In the genomic region with DNA sequence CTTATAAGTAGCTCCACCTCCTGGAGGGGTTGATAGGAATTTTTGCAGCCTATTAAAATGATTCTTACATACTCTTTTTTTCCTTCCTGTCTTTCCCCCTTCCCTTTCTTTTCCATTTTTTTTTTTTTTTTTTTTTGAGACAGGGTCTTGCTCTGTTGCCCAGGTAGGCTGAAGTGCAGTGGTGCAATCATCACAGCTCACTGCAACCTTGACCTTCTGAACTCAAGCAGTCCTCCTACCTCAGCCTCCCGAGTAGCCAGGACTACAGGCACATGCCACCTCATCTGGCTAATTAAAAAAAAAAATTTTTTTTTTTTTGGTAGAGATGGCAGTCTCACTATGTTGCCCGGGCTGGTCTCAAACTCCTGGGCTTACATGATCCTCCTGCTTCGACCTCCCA, we compare ENCODE assay signal across 28 cellular contexts. TPM values are rescaled to one million over a fixed set of nuclear protein-coding genes. Genes with fewer than 3 reads are reported as not detected.
DNase-seq lines count a peak whose midpoint lies in the region; ATAC-seq, FAIRE-seq and TF ChIP-seq lines count a peak whose summit lies in the region.
"Had no signal": no experiment of that assay in that cellular context is flagged by ENCODE, and none has a peak within 500 bp of the region (broad histone marks: within the 10 kb centered on the region; RNA-seq: fewer than 3 reads in every experiment).

No MANE protein-coding gene starts in this region.

- no peak for ATAC-seq in DND-41 (ENCODE audit: insufficient read depth, low read depth)
- no peak for ATAC-seq in IMR-90 (ENCODE audit: low read depth)
- ATAC-seq in K562 = no peak
- no peak for ATAC-seq in activated CD4-positive, alpha-beta T cell treated with anti-CD3 and anti-CD28 coated beads for 36 hours
- ATAC-seq in right cardiac atrium = no peak
- ATAC-seq: A549, Panc1, T-helper 17 cell had no signal

- H3K79me2 ChIP-seq in DND-41 (ENCODE audit: insufficient read depth, low read length) = no peaks in the 10 kb centered on the region
- H3K79me2 ChIP-seq in K562 (ENCODE audit: control insufficient read depth, insufficient read depth, low read length) = peaks cover 12% of the 10 kb centered on the region
- peaks cover 8% of the 10 kb centered on the region for H3K79me2 ChIP-seq in trophoblast cell (ENCODE audit: control insufficient read depth, insufficient read depth, low read length, poor library complexity)

- CTCF ChIA-PET in IMR-90 (lab: Yijun Ruan, JAX) (interaction anchor here (0.7 to 2.6 kb wide), 4 partner anchors 24 to 337 kb away, joined by 3 to 6 read pairs (median 3); partner anchors contain the start of gene TRIM14), K562 (lab: Yijun Ruan, JAX; ENCODE audit: low intra/inter-chr PET ratio) (no interaction called here)
- CTCF ChIA-PET in activated CD4-positive, alpha-beta T cell treated with anti-CD3 and anti-CD28 coated beads for 36 hours (lab: Charles Lee) = interaction anchor here (0.6 to 0.9 kb wide), 5 partner anchors 158 to 337 kb away, joined by 3 to 5 read pairs (median 3); no protein-coding TSS in a partner anchor

- H3K23ac ChIP-seq in IMR-90 (ENCODE audit: low read depth, low read length) (no peak overlapping the region), trophoblast cell (ENCODE audit: low read length) (no peak overlapping the region)

- no peaks in the 10 kb centered on the region for H3K27me3 Mint-ChIP-seq in activated CD4-positive, alpha-beta T cell treated with anti-CD3 and anti-CD28 coated beads for 36 hours
- H3K27me3 Mint-ChIP-seq: T-helper 17 cell had no signal

- no peaks in the 10 kb centered on the region for H3K36me3 Mint-ChIP-seq in activated CD4-positive, alpha-beta T cell treated with anti-CD3 and anti-CD28 coated beads for 36 hours (ENCODE audit: low read depth)
- H3K36me3 Mint-ChIP-seq: CD14-positive monocyte had no signal

- H2AFZ ChIP-seq in DND-41 (ENCODE audit: low read depth, low read length) (no peak overlapping the region), IMR-90 (replicated peaks; ENCODE audit: low read length, poor library complexity) (no peak overlapping the region), K562 (ENCODE audit: low read depth, low read length) (peak overlapping the region; percentile 90; the same call in 1 of the 2 replicates), trophoblast cell (ENCODE audit: insufficient read depth, low read length, poor library complexity) (no peak overlapping the region)

- no peak overlapping the region for H3K4me3 ChIP-seq in DND-41 (ENCODE audit: low read depth in 1 of 2, low read length in 2 of 2)
- H3K4me3 ChIP-seq in IMR-90 (ENCODE audit: insufficient read depth, low read depth, low read length) = no peak overlapping the region
- no peak overlapping the region for H3K4me3 ChIP-seq in K562
- no peak overlapping the region for H3K4me3 ChIP-seq in trophoblast cell (ENCODE audit: low read depth, low read length)
- H3K4me3 ChIP-seq in esophagus muscularis mucosa = no peak overlapping the region
- no peak overlapping the region for H3K4me3 ChIP-seq in right cardiac atrium (ENCODE audit: low read length)
- H3K4me3 ChIP-seq: A549, SK-N-MC had no signal

- H2BK20ac ChIP-seq in IMR-90 (ENCODE audit: low read depth, low read length) = no peak overlapping the region

- WGBS in IMR-90 (ENCODE audit: extremely low coverage in 2 of 2, insufficient read length in 1 of 2), 2 experiments = 80% methylated on average over 1 of the region's 3 CpGs; no CpG with 5 or more reads in 1 of the 2 experiments
- WGBS in K562 (ENCODE audit: insufficient coverage, low coverage, missing lambda C conversion rate) = 63% methylated on average over 3 of the region's 3 CpGs
- no CpG with 5 or more reads among the region's 3 CpGs for WGBS in trophoblast cell (ENCODE audit: extremely low coverage, insufficient coverage, insufficient read length)
- 90% methylated on average over 3 of the region's 3 CpGs for whole genome bisulfite sequencing in esophagus muscularis mucosa
- WGBS in right cardiac atrium = 85% methylated on average over 3 of the region's 3 CpGs

- no peak overlapping the region for H2BK15ac ChIP-seq in IMR-90 (ENCODE audit: low read depth, low read length)

- H4K20me1 ChIP-seq in DND-41 (ENCODE audit: insufficient read depth, low read length) = no peaks in the 10 kb centered on the region
- H4K20me1 ChIP-seq in IMR-90 (ENCODE audit: insufficient read depth, low read length) = no peaks in the 10 kb centered on the region
- H4K20me1 ChIP-seq in K562 (replicated peaks; ENCODE audit: control insufficient read depth, insufficient read depth, low read length) = no peaks in the 10 kb centered on the region

- no peak overlapping the region for H2BK120ac ChIP-seq in IMR-90 (ENCODE audit: low read depth, low read length)
- H2BK120ac ChIP-seq in trophoblast cell (ENCODE audit: insufficient read depth, low read length, poor library complexity) = no peak overlapping the region

- TF ChIP-seq RAD21 in IMR-90 (IDR thresholded peaks at IDR 0.05; ENCODE audit: low read length) (no peak), K562 (CRISPR knock-in tag; conservative IDR thresholded peaks at IDR 0.05 in 1 of 2, IDR thresholded peaks at IDR 0.05 in 1 of 2) (no peak)

- no peak overlapping the region for H3K4me3 Mint-ChIP-seq in activated CD4-positive, alpha-beta T cell treated with anti-CD3 and anti-CD28 coated beads for 36 hours
- H3K4me3 Mint-ChIP-seq: CD14-positive monocyte, T-helper 17 cell had no signal

- no peaks in the 10 kb centered on the region for H3K9me3 Mint-ChIP-seq in activated CD4-positive, alpha-beta T cell treated with anti-CD3 and anti-CD28 coated beads for 36 hours (ENCODE audit: low read depth)
- H3K9me3 Mint-ChIP-seq: CD14-positive monocyte; CD8-positive, alpha-beta memory T cell had no signal

- intact Hi-C loops in IMR-90 (cut with micrococcal nuclease) (loop anchor here (10.0 kb wide), 1 partner anchor 545 kb away; no protein-coding TSS in a partner anchor), K562 (cut with micrococcal nuclease) (loop anchor here (5.0 kb wide), 1 partner anchor 277 kb away; the partner anchor contains the start of gene ANP32B), esophagus muscularis mucosa (cut with DNase I) (loop anchor here (5.0 kb wide), 2 partner anchors 277 to 337 kb away; partner anchors contain the start of genes ANP32B and TRMO), right cardiac atrium (cut with DNase I) (loop anchor here (5.0 to 10.0 kb wide), 6 partner anchors 52 to 337 kb away; partner anchors contain the start of gene TRMO (in 3 of the 4))
- intact Hi-C loops in activated CD4-positive, alpha-beta T cell treated with anti-CD3 and anti-CD28 coated beads for 36 hours (cut with DNase I, micrococcal nuclease) = loop anchor here (5.0 to 10.0 kb wide), 8 partner anchors 67 to 993 kb away; partner anchors contain the start of genes XPA (in 2 of the 2), CORO2A (in 1 of the 2), TGFBR1 (in 1 of the 2) and TRIM14 (in 1 of the 2)

- POLR2A ChIA-PET in IMR-90 (lab: Charles Lee; ENCODE audit: unreplicated experiment) = no interaction called here
- POLR2A ChIA-PET in K562 (lab: Yijun Ruan, JAX) = interaction anchor here (0.6 kb wide), 1 partner anchor 66 kb away, joined by 3 read pairs; no protein-coding TSS in a partner anchor
- POLR2A ChIA-PET in activated CD4-positive, alpha-beta T cell treated with anti-CD3 and anti-CD28 coated beads for 36 hours (lab: Charles Lee) = no interaction called here

- no peak overlapping the region for H4K8ac ChIP-seq in IMR-90 (ENCODE audit: low read depth in 2 of 2, low read length in 2 of 2)
- H4K8ac ChIP-seq in trophoblast cell (ENCODE audit: low read depth, low read length) = no peak overlapping the region

- H4K91ac ChIP-seq in IMR-90 (ENCODE audit: insufficient read depth, low read depth, low read length) = no peak overlapping the region
- no peak overlapping the region for H4K91ac ChIP-seq in trophoblast cell (ENCODE audit: low read depth, low read length)

- H3K4me1 ChIP-seq in DND-41 (ENCODE audit: insufficient read depth, low read length) = peaks cover 15% of the 10 kb centered on the region
- peaks cover 6% of the 10 kb centered on the region for H3K4me1 ChIP-seq in IMR-90 (ENCODE audit: control insufficient read depth, insufficient read depth, low read length)
- peaks cover 8 to 21% of the 10 kb centered on the region in 2 experiments; a peak in 4 of 5 replicates for H3K4me1 ChIP-seq in K562 (replicated peaks in 1 of 2; ENCODE audit: control insufficient read depth in 2 of 2, insufficient read depth in 2 of 2, low read length in 2 of 2)
- H3K4me1 ChIP-seq in trophoblast cell (ENCODE audit: control insufficient read depth in 1 of 2, insufficient read depth in 2 of 2, low read length in 2 of 2) = peaks cover 2 to 4% of the 10 kb centered on the region in 2 experiments
- peaks cover 9 to 17% (median 13%) of the 10 kb centered on the region in 4 donors for H3K4me1 ChIP-seq in esophagus muscularis mucosa
- no peaks in the 10 kb centered on the region for H3K4me1 ChIP-seq in right cardiac atrium (ENCODE audit: control insufficient read depth, insufficient read depth, low read length)

- dilution Hi-C loops in IMR-90 (cut with HindIII; ENCODE audit: low sequenced_read_pairs, unreplicated experiment) = no loop called here

- no peak overlapping the region for H3K56ac ChIP-seq in IMR-90 (ENCODE audit: extremely low read depth, insufficient read depth, low read length)

- no peak overlapping the region for H3K18ac ChIP-seq in IMR-90 (ENCODE audit: low read depth, low read length)
- H3K18ac ChIP-seq in trophoblast cell (ENCODE audit: low read length) = no peak overlapping the region

- H3K4me2 ChIP-seq in DND-41 (ENCODE audit: insufficient read depth, low read length) (no peak overlapping the region), IMR-90 (ENCODE audit: low read depth, low read length) (no peak overlapping the region), K562 (ENCODE audit: insufficient read depth, low read length) (no peak overlapping the region), trophoblast cell (ENCODE audit: low read length) (no peak overlapping the region)
- H3K4me2 ChIP-seq: A549 had no signal

- no peak overlapping the region for H4K12ac ChIP-seq in trophoblast cell (ENCODE audit: low read depth, low read length)

- H3K4me1 Mint-ChIP-seq in activated CD4-positive, alpha-beta T cell treated with anti-CD3 and anti-CD28 coated beads for 36 hours = peaks cover 3% of the 10 kb centered on the region

- H3K27ac ChIP-seq in DND-41 (ENCODE audit: low read length) = no peak overlapping the region
- no peak overlapping the region for H3K27ac ChIP-seq in IMR-90 (ENCODE audit: insufficient read depth, low read length)
- H3K27ac ChIP-seq in K562 (ENCODE audit: extremely low read depth, low read depth, low read length) = no peak overlapping the region
- H3K27ac ChIP-seq in trophoblast cell (ENCODE audit: low read depth, low read length) = no peak overlapping the region
- H3K27ac ChIP-seq in esophagus muscularis mucosa (replicated peaks in 1 of 4) = no peak overlapping the region
- no peak overlapping the region for H3K27ac ChIP-seq in right cardiac atrium (ENCODE audit: low read length)
- H3K27ac ChIP-seq: A549, HL-60, RWPE1, SK-N-MC had no signal

- H4K5ac ChIP-seq in IMR-90 (ENCODE audit: low read depth, low read length) = no peak overlapping the region

- H3K9me3 ChIP-seq in DND-41 (ENCODE audit: insufficient read depth, low read length, severe bottlenecking) (no peaks in the 10 kb centered on the region), IMR-90 (ENCODE audit: control insufficient read depth, insufficient read depth, low read length) (no peaks in the 10 kb centered on the region), K562 (replicated peaks; ENCODE audit: control insufficient read depth, insufficient read depth, low read depth, low read length) (no peaks in the 10 kb centered on the region), trophoblast cell (ENCODE audit: insufficient read depth, low read depth, low read length) (no peaks in the 10 kb centered on the region), esophagus muscularis mucosa (no peaks in the 10 kb centered on the region), right cardiac atrium (ENCODE audit: control insufficient read depth, low read length) (no peaks in the 10 kb centered on the region)
- H3K9me3 ChIP-seq: A549 had no signal

- H3K4ac ChIP-seq in IMR-90 (ENCODE audit: low read depth, low read length) (no peak overlapping the region), trophoblast cell (ENCODE audit: low read depth, low read length) (no peak overlapping the region)

- TF ChIP-seq EP300 in K562 (IDR thresholded peaks at IDR 0.05; ENCODE audit: low read length) (no peak), esophagus muscularis mucosa (IDR thresholded peaks at IDR 0.05) (no peak)

- H2BK5ac ChIP-seq in IMR-90 (ENCODE audit: low read depth, low read length, poor library complexity, severe bottlenecking) (no peak overlapping the region), trophoblast cell (ENCODE audit: low read depth, low read length, poor library complexity) (no peak overlapping the region)

- in situ Hi-C loops in IMR-90 (cut with MboI; ENCODE audit: low sequenced_read_pairs) = loop anchor here (5.0 kb wide), 3 partner anchors 52 to 337 kb away; partner anchors contain the start of gene TRMO
- in situ Hi-C loops in K562 (cut with MboI) = loop anchor here (5.0 to 25.0 kb wide), 3 partner anchors 52 to 347 kb away; partner anchors contain the start of genes TRIM14 and TRMO

- H3K9me1 ChIP-seq in IMR-90 (ENCODE audit: insufficient read depth, low read length) (no peaks in the 10 kb centered on the region), K562 (ENCODE audit: control insufficient read depth, insufficient read depth, low read length) (no peaks in the 10 kb centered on the region)

- H3K9ac ChIP-seq in DND-41 (ENCODE audit: low read depth, low read length) (no peak overlapping the region), IMR-90 (ENCODE audit: low read depth, low read length) (no peak overlapping the region), K562 (ENCODE audit: insufficient read depth in 1 of 2, low read depth in 2 of 2, low read length in 2 of 2) (no peak overlapping the region), trophoblast cell (ENCODE audit: low read length) (no peak overlapping the region)

- FAIRE-seq in K562 (lab: Jason Lieb, UNC) = no peak
- FAIRE-seq: A549, GM12892, GM19239 had no signal

- 0 out of 2 replicates have a peak overlapping the region, but pooled peaks have one; percentile 32 for H2AK5ac ChIP-seq in IMR-90 (ENCODE audit: low read depth, low read length)
- no peak overlapping the region for H2AK5ac ChIP-seq in trophoblast cell (ENCODE audit: low read length)

- H3K36me3 ChIP-seq in DND-41 (ENCODE audit: insufficient read depth, low read length) = no peaks in the 10 kb centered on the region
- H3K36me3 ChIP-seq in IMR-90 (ENCODE audit: control insufficient read depth, insufficient read depth, low read length) = no peaks in the 10 kb centered on the region
- H3K36me3 ChIP-seq in K562 (ENCODE audit: control insufficient read depth, insufficient read depth, low read length) = no peaks in the 10 kb centered on the region
- no peaks in the 10 kb centered on the region for H3K36me3 ChIP-seq in trophoblast cell (ENCODE audit: control insufficient read depth in 1 of 2, insufficient read depth in 2 of 2, low read length in 2 of 2)
- no peaks in the 10 kb centered on the region for H3K36me3 ChIP-seq in esophagus muscularis mucosa

- no peak for TF ChIP-seq POLR2A in IMR-90 (IDR thresholded peaks at IDR 0.05; ENCODE audit: low read depth, low read length)
- no peak for TF ChIP-seq POLR2A in K562 (conservative IDR thresholded peaks at IDR 0.05)
- TF ChIP-seq POLR2A in esophagus muscularis mucosa (IDR thresholded peaks at IDR 0.05; ENCODE audit: low read depth) = no peak

- H2AK9ac ChIP-seq in IMR-90 (replicated peaks; ENCODE audit: low read depth, low read length, poor library complexity) = no peak overlapping the region

- peaks cover 6 to 14% of the 10 kb centered on the region in 2 experiments for H3K79me1 ChIP-seq in IMR-90 (ENCODE audit: low read depth in 1 of 2, low read length in 2 of 2)
- peaks cover 13% of the 10 kb centered on the region for H3K79me1 ChIP-seq in trophoblast cell (ENCODE audit: low read length)

- BruUV-seq in IMR-90 (replicated peaks; lab: Mats Ljungman, UMichigan) (no TSS peak), K562 (replicated peaks; lab: Mats Ljungman, UMichigan) (no TSS peak)

- no peak for DNase-seq in DND-41
- DNase-seq in IMR-90 = no peak
- DNase-seq in K562 (ENCODE audit: extremely low read depth in 1 of 4, low spot score in 3 of 4) = no peak
- DNase-seq in trophoblast cell = no peak
- DNase-seq in activated CD4-positive, alpha-beta T cell treated with anti-CD3 and anti-CD28 coated beads for 36 hours = no peak
- no peak for DNase-seq in esophagus muscularis mucosa (ENCODE audit: extremely low spot score)
- DNase-seq in right cardiac atrium = no peak
- DNase-seq: CD8-positive, alpha-beta memory T cell; DMS79 treated with DMSO at 0.1 percent for 48 hours; H7; MV-4-11; NCI-H1105; NCI-H1436 treated with DMSO at 0.1 percent for 48 hours; NCI-H187 treated with DMSO at 0.1 percent for 48 hours; NCI-H446; NCI-H524 treated with DMSO at 0.1 percent for 48 hours; NCI-H774; SIG-M5; SW 1271; T-helper 17 cell had no signal

- no peak overlapping the region for H3K27ac Mint-ChIP-seq in activated CD4-positive, alpha-beta T cell treated with anti-CD3 and anti-CD28 coated beads for 36 hours
- H3K27ac Mint-ChIP-seq: CD14-positive monocyte; CD8-positive, alpha-beta memory T cell; T-helper 17 cell had no signal

- H3K27me3 ChIP-seq in DND-41 (ENCODE audit: insufficient read depth, low read length, poor library complexity) (peaks cover 3% of the 10 kb centered on the region), IMR-90 (ENCODE audit: control insufficient read depth, insufficient read depth, low read length) (no peaks in the 10 kb centered on the region), K562 (ENCODE audit: control insufficient read depth in 2 of 2, insufficient read depth in 2 of 2, low read length in 2 of 2) (no peaks in the 10 kb centered on the region), trophoblast cell (ENCODE audit: insufficient read depth, low read length) (no peaks in the 10 kb centered on the region), esophagus muscularis mucosa (no peaks in the 10 kb centered on the region), right cardiac atrium (ENCODE audit: control insufficient read depth, insufficient read depth) (no peaks in the 10 kb centered on the region)

- no peak overlapping the region for H2BK12ac ChIP-seq in trophoblast cell (ENCODE audit: low read length)

- TF ChIP-seq CTCF in DND-41 (IDR thresholded peaks at IDR 0.05; ENCODE audit: borderline replicate concordance, extremely low read depth, low read length, poor library complexity, severe bottlenecking) (peak; percentile 11), IMR-90 (conservative IDR thresholded peaks at IDR 0.05; ENCODE audit: low read depth, low read length) (no peak), K562 (IDR thresholded peaks at IDR 0.05 in 2 of 3, conservative IDR thresholded peaks at IDR 0.05 in 1 of 3; ENCODE audit: insufficient read depth in 2 of 3, low read depth in 1 of 3, low read length in 3 of 3) (peak in 1 of 3 experiments; percentile 22; a peak in 2 of 6 replicates), esophagus muscularis mucosa (IDR thresholded peaks at IDR 0.05) (no peak)

- H3K14ac ChIP-seq in IMR-90 (replicated peaks; ENCODE audit: low read depth, low read length) (no peak overlapping the region), trophoblast cell (ENCODE audit: low read length) (no peak overlapping the region)

RNA-seq across cellular contexts. Expression of gene TBC1D2, which starts 4.3 kb away (rescaled TPM):
- 35.6 and 36.9 TPM in 2 replicates for total RNA-seq in IMR-90 (2012; rRNA removed)
- polyA plus RNA-seq in IMR-90 (2012; rRNA removed) = 62.7 and 75.3 TPM in 2 replicates
- 64.9 and 68.1 TPM in 2 replicates for polyA plus RNA-seq in IMR-90 (2012; cell fraction: cytosol; rRNA removed)
- polyA plus RNA-seq in IMR-90 (2012; cell fraction: nucleus; rRNA removed; ENCODE audit: low replicate concordance) = 82.5 and 192 TPM in 2 replicates
- total RNA-seq in K562 (2011; cell fraction: chromatin; rRNA removed; ENCODE audit: low replicate concordance) = 7.6 and 15.3 TPM in 2 replicates
- 9.9 and 12.0 TPM in 2 replicates for total RNA-seq in K562 (2011; cell fraction: nucleolus; rRNA removed)
- total RNA-seq in K562 (2011; cell fraction: nucleoplasm; rRNA removed) = 6.6 and 7.3 TPM in 2 replicates
- 5.3 and 6.1 TPM in 2 replicates for total RNA-seq in K562 (2014; rRNA removed)
- 1.4 and 1.8 TPM in 2 replicates for total RNA-seq in K562 (2014; rRNA removed; fragmentation: Illumina TruSeq; extraction: Trizol)
- 3.2 and 3.8 TPM in 2 replicates for total RNA-seq in K562 (2015; rRNA removed; fragmentation: Illumina TruSeq; extraction: Trizol)
- 6.1 and 7.0 TPM in 2 replicates for total RNA-seq in K562 (2021)
- polyA plus RNA-seq in K562 (2011; rRNA removed) = 2.5 and 3.5 TPM in 2 replicates
- polyA plus RNA-seq in K562 (2011; cell fraction: cytosol; rRNA removed) = 2.7 and 8.4 TPM in 2 replicates
- 5.7 and 10.1 TPM in 2 replicates for polyA plus RNA-seq in K562 (2011; cell fraction: nucleus; rRNA removed)
- 4.8 and 7.1 TPM in 2 replicates for polyA plus RNA-seq in K562 (2012)
- 2.2 and 3.9 TPM in 2 replicates for polyA plus RNA-seq in K562 (2014; fragmentation: Illumina TruSeq; extraction: Trizol)
- under 1 TPM; 0.10 to 0.21 TPM for polyA plus RNA-seq in K562 (2014; fragmentation: Nextera tagmentation; extraction: Ambion mirVana)
- polyA plus RNA-seq in K562 (2014; rRNA removed) = 5.2 and 5.4 TPM in 2 replicates
- 2.8 and 4.0 TPM in 2 replicates for polyA minus RNA-seq in K562 (2011; rRNA and poly(A)+ RNA removed)
- polyA minus RNA-seq in K562 (2011; cell fraction: cytosol; rRNA and poly(A)+ RNA removed) = 4.3 and 4.5 TPM in 2 replicates
- 4.8 and 5.6 TPM in 2 replicates for polyA minus RNA-seq in K562 (2011; cell fraction: nucleus; rRNA and poly(A)+ RNA removed)
- 18.4 and 19.5 TPM in 2 replicates for polyA plus RNA-seq in trophoblast cell (2013)
- total RNA-seq in activated CD4-positive, alpha-beta T cell treated with anti-CD3 and anti-CD28 coated beads for 36 hours = 1 to 10 TPM; 2.8 to 3.2 TPM
- total RNA-seq in esophagus muscularis mucosa = 10 to 100 TPM in 1 of 4 donors, 1 to 10 TPM in 3; 5.0 to 12.4 (median 7.3) TPM
- 1 to 10 TPM; 2.5 to 3.5 (median 3.2) TPM for total RNA-seq in right cardiac atrium
- 1.6 TPM for polyA plus RNA-seq in right cardiac atrium
